In the genomic region with DNA sequence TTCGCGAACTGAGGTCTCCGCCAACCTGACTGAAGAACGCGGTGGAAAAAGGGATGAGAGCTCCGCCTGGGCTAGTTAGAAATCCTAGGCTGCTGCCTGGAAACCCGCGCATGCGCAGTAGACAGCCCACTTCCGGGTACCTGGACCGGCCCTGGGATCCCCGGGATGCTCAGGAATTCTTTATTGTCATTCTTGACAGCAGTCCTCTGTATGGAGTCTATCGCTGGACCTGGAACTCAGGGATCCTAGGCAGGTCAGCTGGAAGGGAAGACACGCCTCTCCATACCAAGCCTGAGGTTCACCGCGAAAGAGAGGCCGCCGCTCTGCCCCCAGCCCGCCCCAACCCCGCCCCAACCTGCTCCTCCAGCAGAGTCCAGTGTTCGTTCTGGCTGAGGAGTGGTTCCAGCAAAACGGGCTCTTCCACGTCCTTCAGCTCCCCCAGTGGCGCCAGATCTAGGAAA, we compare ENCODE assay signal across 8 cellular contexts.
DNase-seq lines count a peak whose midpoint lies in the region; ATAC-seq, FAIRE-seq and TF ChIP-seq lines count a peak whose summit lies in the region.

No MANE protein-coding gene starts in this region.

- no peak overlapping the region for H3K4me3 Mint-ChIP-seq in endothelial cell (ENCODE audit: unreplicated experiment)

- POLR2A ChIA-PET in K562 (lab: Yijun Ruan, JAX): interaction anchor here (0.7 kb wide), 1 partner anchor 933 kb away, joined by 4 read pairs; no protein-coding TSS in a partner anchor

- in situ Hi-C loops in K562 (cut with MboI): loop anchor here (5.0 kb wide), 2 partner anchors 756 to 934 kb away; no protein-coding TSS in a partner anchor

- TF ChIP-seq CTCF in K562 (IDR thresholded peaks at IDR 0.05 in 2 of 3, conservative IDR thresholded peaks at IDR 0.05 in 1 of 3; ENCODE audit: insufficient read depth in 2 of 3, low read depth in 1 of 3, low read length in 3 of 3): no peak
- no peak for TF ChIP-seq CTCF in coronary artery (IDR thresholded peaks at IDR 0.05)
- TF ChIP-seq CTCF in endothelial cell (IDR thresholded peaks at IDR 0.05; ENCODE audit: unreplicated experiment): no peak

- peak overlapping the region; percentile 18; the same call in 1 of the 2 replicates for H2AFZ ChIP-seq in K562 (ENCODE audit: low read depth, low read length)

- peaks cover 29% of the 10 kb centered on the region for H3K36me3 Mint-ChIP-seq in endothelial cell (ENCODE audit: low read depth, unreplicated experiment)

- peak overlapping the region; percentile 56 for H3K4me2 ChIP-seq in K562 (ENCODE audit: insufficient read depth, low read length)

- H3K4me1 ChIP-seq in K562 (replicated peaks in 1 of 2; ENCODE audit: control insufficient read depth in 2 of 2, insufficient read depth in 2 of 2, low read length in 2 of 2): peaks cover 2 to 27% of the 10 kb centered on the region in 2 experiments; a peak in 3 of 5 replicates

- 37% methylated on average over 24 of the region's 24 CpGs for WGBS in K562 (ENCODE audit: insufficient coverage, low coverage, missing lambda C conversion rate)

- H3K4me3 ChIP-seq in K562 (peak overlapping the region; percentile 17), coronary artery (no peak overlapping the region)

- H3K9me3 Mint-ChIP-seq in endothelial cell (ENCODE audit: unreplicated experiment): peaks cover 59% of the 10 kb centered on the region

- no peaks in the 10 kb centered on the region for H4K20me1 ChIP-seq in K562 (replicated peaks; ENCODE audit: control insufficient read depth, insufficient read depth, low read length)

- CTCF ChIA-PET in K562 (lab: Yijun Ruan, JAX; ENCODE audit: low intra/inter-chr PET ratio): no interaction called here

- DNase-seq in NCI-H2081 (lab: John Stamatoyannopoulos, UW) (peak; percentile 37 to 50), K562 (ENCODE audit: extremely low read depth in 1 of 4, low spot score in 3 of 4) (peak in 3 of 4 experiments; percentile 27 to 91 (median 37)), posterior vena cava (ENCODE audit: low spot score) (peak; percentile 87), coronary artery (ENCODE audit: low spot score) (no peak), endothelial cell (ENCODE audit: low spot score) (no peak)

- H3K9me3 ChIP-seq in K562 (replicated peaks; ENCODE audit: control insufficient read depth, insufficient read depth, low read depth, low read length): peaks cover 3% of the 10 kb centered on the region; the same call in 1 of the 2 replicates

- H3K79me2 ChIP-seq in K562 (ENCODE audit: control insufficient read depth, insufficient read depth, low read length): peaks cover 3% of the 10 kb centered on the region; the same call in 1 of the 3 replicates

- no peak for TF ChIP-seq EP300 in K562 (IDR thresholded peaks at IDR 0.05; ENCODE audit: low read length)

- peaks cover 2% of the 10 kb centered on the region for H3K4me1 Mint-ChIP-seq in endothelial cell (ENCODE audit: unreplicated experiment)

- FAIRE-seq in K562 (lab: Jason Lieb, UNC): no peak

- intact Hi-C loops in K562 (cut with micrococcal nuclease) (no loop called here), posterior vena cava (cut with DNase I) (no loop called here)

- ATAC-seq in GM21390 (IDR thresholded peaks at IDR 0.05; ENCODE audit: unreplicated experiment): peak; percentile 46
- peak; percentile 85 for ATAC-seq in K562
- no peak for ATAC-seq in GM18868 (IDR thresholded peaks at IDR 0.05; ENCODE audit: unreplicated experiment)
- ATAC-seq in HG03159 (IDR thresholded peaks at IDR 0.05; ENCODE audit: unreplicated experiment): no peak

- no peak for TF ChIP-seq POLR2A in K562 (conservative IDR thresholded peaks at IDR 0.05)

- no peak overlapping the region for H3K27ac Mint-ChIP-seq in endothelial cell (ENCODE audit: unreplicated experiment)

- no TSS peak for BruUV-seq in K562 (replicated peaks; lab: Mats Ljungman, UMichigan)

- no peak overlapping the region for H3K27ac ChIP-seq in K562 (ENCODE audit: extremely low read depth, low read depth, low read length)
- no peak overlapping the region for H3K27ac ChIP-seq in coronary artery

- TF ChIP-seq RAD21 in K562 (CRISPR knock-in tag; conservative IDR thresholded peaks at IDR 0.05 in 1 of 2, IDR thresholded peaks at IDR 0.05 in 1 of 2): no peak

- no peaks in the 10 kb centered on the region for H3K36me3 ChIP-seq in K562 (ENCODE audit: control insufficient read depth, insufficient read depth, low read length)

- H3K9me1 ChIP-seq in K562 (ENCODE audit: control insufficient read depth, insufficient read depth, low read length): no peaks in the 10 kb centered on the region

- peaks cover 27% of the 10 kb centered on the region for H3K27me3 Mint-ChIP-seq in endothelial cell (ENCODE audit: unreplicated experiment)

- no peaks in the 10 kb centered on the region for H3K27me3 ChIP-seq in K562 (ENCODE audit: control insufficient read depth in 2 of 2, insufficient read depth in 2 of 2, low read length in 2 of 2)

- no peak overlapping the region for H3K9ac ChIP-seq in K562 (ENCODE audit: insufficient read depth in 1 of 2, low read depth in 2 of 2, low read length in 2 of 2)

TF ChIP-seq in K562, 482 proteins besides CTCF, POLR2A, EP300 and RAD21:
- TF ChIP-seq, protein P1, sequence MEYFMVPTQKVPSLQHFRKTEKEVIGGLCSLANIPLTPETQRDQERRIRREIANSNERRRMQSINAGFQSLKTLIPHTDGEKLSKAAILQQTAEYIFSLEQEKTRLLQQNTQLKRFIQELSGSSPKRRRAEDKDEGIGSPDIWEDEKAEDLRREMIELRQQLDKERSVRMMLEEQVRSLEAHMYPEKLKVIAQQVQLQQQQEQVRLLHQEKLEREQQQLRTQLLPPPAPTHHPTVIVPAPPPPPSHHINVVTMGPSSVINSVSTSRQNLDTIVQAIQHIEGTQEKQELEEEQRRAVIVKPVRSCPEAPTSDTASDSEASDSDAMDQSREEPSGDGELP (CRISPR knock-in tag; IDR thresholded peaks at IDR 0.05; ENCODE audit: borderline replicate concordance): no peak
- TF ChIP-seq BACH1 (tag; IDR thresholded peaks at IDR 0.05): no peak
- no peak for TF ChIP-seq ZNF586 (CRISPR knock-in tag; conservative IDR thresholded peaks at IDR 0.05)
- TF ChIP-seq, protein P2, sequence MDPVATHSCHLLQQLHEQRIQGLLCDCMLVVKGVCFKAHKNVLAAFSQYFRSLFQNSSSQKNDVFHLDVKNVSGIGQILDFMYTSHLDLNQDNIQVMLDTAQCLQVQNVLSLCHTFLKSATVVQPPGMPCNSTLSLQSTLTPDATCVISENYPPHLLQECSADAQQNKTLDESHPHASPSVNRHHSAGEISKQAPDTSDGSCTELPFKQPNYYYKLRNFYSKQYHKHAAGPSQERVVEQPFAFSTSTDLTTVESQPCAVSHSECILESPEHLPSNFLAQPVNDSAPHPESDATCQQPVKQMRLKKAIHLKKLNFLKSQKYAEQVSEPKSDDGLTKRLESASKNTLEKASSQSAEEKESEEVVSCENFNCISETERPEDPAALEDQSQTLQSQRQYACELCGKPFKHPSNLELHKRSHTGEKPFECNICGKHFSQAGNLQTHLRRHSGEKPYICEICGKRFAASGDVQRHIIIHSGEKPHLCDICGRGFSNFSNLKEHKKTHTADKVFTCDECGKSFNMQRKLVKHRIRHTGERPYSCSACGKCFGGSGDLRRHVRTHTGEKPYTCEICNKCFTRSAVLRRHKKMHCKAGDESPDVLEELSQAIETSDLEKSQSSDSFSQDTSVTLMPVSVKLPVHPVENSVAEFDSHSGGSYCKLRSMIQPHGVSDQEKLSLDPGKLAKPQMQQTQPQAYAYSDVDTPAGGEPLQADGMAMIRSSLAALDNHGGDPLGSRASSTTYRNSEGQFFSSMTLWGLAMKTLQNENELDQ (CRISPR knock-in tag; IDR thresholded peaks at IDR 0.05; ENCODE audit: borderline replicate concordance): no peak
- TF ChIP-seq NRF1 (conservative IDR thresholded peaks at IDR 0.05 in 1 of 2, IDR thresholded peaks at IDR 0.05 in 1 of 2): peak; percentile 82 to 84
- TF ChIP-seq ATF1 (CRISPR knock-in tag; IDR thresholded peaks at IDR 0.05): no peak
- no peak for TF ChIP-seq ATF1 (tag; IDR thresholded peaks at IDR 0.05)
- TF ChIP-seq, protein P3, sequence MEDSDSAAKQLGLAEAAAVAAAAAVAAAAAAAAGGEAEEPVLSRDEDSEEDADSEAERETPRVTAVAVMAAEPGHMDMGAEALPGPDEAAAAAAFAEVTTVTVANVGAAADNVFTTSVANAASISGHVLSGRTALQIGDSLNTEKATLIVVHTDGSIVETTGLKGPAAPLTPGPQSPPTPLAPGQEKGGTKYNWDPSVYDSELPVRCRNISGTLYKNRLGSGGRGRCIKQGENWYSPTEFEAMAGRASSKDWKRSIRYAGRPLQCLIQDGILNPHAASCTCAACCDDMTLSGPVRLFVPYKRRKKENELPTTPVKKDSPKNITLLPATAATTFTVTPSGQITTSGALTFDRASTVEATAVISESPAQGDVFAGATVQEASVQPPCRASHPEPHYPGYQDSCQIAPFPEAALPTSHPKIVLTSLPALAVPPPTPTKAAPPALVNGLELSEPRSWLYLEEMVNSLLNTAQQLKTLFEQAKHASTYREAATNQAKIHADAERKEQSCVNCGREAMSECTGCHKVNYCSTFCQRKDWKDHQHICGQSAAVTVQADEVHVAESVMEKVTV (CRISPR knock-in tag; IDR thresholded peaks at IDR 0.05): no peak
- TF ChIP-seq SMAD4 (CRISPR knock-in tag; conservative IDR thresholded peaks at IDR 0.05): no peak
- TF ChIP-seq MAFG (tag; conservative IDR thresholded peaks at IDR 0.05): no peak
- TF ChIP-seq CHD4 (IDR thresholded peaks at IDR 0.05; ENCODE audit: insufficient read depth, insufficient replicate concordance, low read depth, low read length, poor library complexity, severe bottlenecking): no peak
- no peak for TF ChIP-seq NR1H2 (CRISPR knock-in tag; IDR thresholded peaks at IDR 0.05)
- TF ChIP-seq POLR2G (IDR thresholded peaks at IDR 0.05; ENCODE audit: low read depth, low read length): 0 out of 2 replicates have a peak, but pooled peaks have one; percentile 38
- TF ChIP-seq RBFOX2 (IDR thresholded peaks at IDR 0.05; ENCODE audit: low read depth, low read length): peak; percentile 17; the same call in 1 of the 2 replicates

Comparison
In these comparisons a context has a peak if more than half of its experiments do, and no peak if none do; other contexts are left out.
1. ATAC-seq: peak in GM21390 (single experiment) and K562 (single experiment); none in GM18868 (single experiment) and HG03159 (single experiment).
2. DNase-seq: peak in NCI-H2081 (2 of 2), K562 (3 of 4) and posterior vena cava (single experiment); none in coronary artery (single experiment) and endothelial cell (single experiment).